In genomic region chr12:83322816-83323215, GRCh38 we compare ENCODE assay signal across 1 cellular context.
TF ChIP-seq lines count a peak whose summit lies in the region.

No MANE protein-coding gene starts in this region.

TF ChIP-seq in SK-N-SH treated with all-trans-retinoic acid at 6 μM for 48 hours, 23 proteins besides CTCF, POLR2A, EP300 and RAD21 (continued from another document):
- TF ChIP-seq TSHZ2 (CRISPR knock-in tag; IDR thresholded peaks at IDR 0.05) (no peak), BACH2 (CRISPR knock-in tag; IDR thresholded peaks at IDR 0.05; ENCODE audit: borderline replicate concordance) (no peak), CREB5 (CRISPR knock-in tag; IDR thresholded peaks at IDR 0.05; ENCODE audit: low read depth) (peak; percentile 94), PPARA (CRISPR knock-in tag; IDR thresholded peaks at IDR 0.05; ENCODE audit: borderline replicate concordance) (no peak), POU6F1 (CRISPR knock-in tag; IDR thresholded peaks at IDR 0.05; ENCODE audit: borderline replicate concordance, low read depth) (peak; percentile 96; the same call in 1 of the 2 replicates), ZNF8 (CRISPR knock-in tag; IDR thresholded peaks at IDR 0.05) (no peak; the same call in 1 of the 2 replicates), ZNF70 (CRISPR knock-in tag; IDR thresholded peaks at IDR 0.05) (no peak)
